In the genomic region with DNA sequence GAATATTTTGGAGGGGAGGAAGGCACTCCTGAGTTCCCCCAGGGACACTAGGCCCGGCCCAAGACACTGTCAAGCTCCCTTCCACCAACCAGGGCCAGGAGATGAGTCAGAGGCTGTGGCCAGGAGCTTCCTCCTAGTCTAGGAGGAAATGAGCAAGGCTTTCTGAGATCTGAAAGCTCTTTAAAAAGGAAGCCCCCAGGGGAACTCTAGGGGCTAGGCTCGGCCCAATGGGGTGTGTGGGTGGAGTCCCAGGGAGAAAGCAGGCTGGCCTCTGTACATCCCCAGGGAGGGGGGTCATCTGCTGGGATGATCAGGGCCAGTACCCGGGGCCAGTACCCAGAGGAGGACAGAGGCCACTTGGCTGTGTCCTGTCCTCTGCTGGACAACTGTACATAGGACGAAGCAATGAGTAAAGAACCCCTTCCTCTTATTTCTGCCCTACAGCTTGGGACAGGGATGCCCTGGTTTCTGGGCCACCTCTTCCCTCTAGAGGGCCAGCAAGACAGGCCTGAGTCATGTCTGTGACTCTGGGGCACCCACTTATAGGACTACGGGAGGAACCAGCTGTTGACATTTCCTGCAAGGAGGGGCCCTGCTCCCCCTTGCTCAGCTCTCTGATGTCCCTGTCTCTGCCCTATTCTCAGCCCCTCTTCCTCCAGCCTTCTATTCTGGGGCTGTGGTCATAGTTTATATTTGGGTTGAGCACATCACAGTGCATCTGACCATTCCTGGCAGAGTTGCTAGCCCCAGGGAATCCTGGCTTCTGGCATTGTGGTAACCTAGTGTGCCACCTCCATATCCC, we compare ENCODE assay signal across 8 cellular contexts. TPM values are rescaled to one million over a fixed set of nuclear protein-coding genes. Genes with fewer than 3 reads are reported as not detected.
A peak's percentile ranks its signal among the peaks of the same experiment; 100 is the strongest.
DNase-seq lines count a peak whose midpoint lies in the region; ATAC-seq and TF ChIP-seq lines count a peak whose summit lies in the region.

No MANE protein-coding gene starts in this region.

- intact Hi-C loops in activated CD4-positive, alpha-beta T cell treated with anti-CD3 and anti-CD28 coated beads, Interleukin-2, amount 10 ng/mL, durations not matched to agents 24 days and 14 days (cut with micrococcal nuclease) = loop anchor here (1.0 to 10.0 kb wide), 5 partner anchors 8 to 600 kb away; partner anchors contain the start of genes CENPT, NUTF2, THAP11 and TMEM208

- peak overlapping the region; percentile 96 for H3K27ac Mint-ChIP-seq in activated CD4-positive, alpha-beta T cell treated with anti-CD3 and anti-CD28 coated beads, Interleukin-2, amount 10 ng/mL, durations not matched to agents 24 days and 14 days

- peak; percentile 93 for DNase-seq in activated CD4-positive, alpha-beta T cell treated with anti-CD3 and anti-CD28 coated beads, Interleukin-2, amount 10 ng/mL, durations not matched to agents 24 days and 14 days
- DNase-seq in stimulated activated naive CD4-positive, alpha-beta T cell (lab: John Stamatoyannopoulos, UW) = peak; percentile 12 to 71 (median 34)
- no peak for DNase-seq in HAP-1 (ENCODE audit: low spot score in 2 of 2)

- H3K27ac ChIP-seq in DOHH2 (ENCODE audit: low read depth, low read length) (peak overlapping the region; percentile 55), KMS-11 (no peak overlapping the region), duodenal mucosa (ENCODE audit: low read depth, low read length) (peak overlapping the region; percentile 73), muscle layer of colon (ENCODE audit: low read depth, low read length) (peak overlapping the region; percentile 31)

- H4K20me1 ChIP-seq in DOHH2 (ENCODE audit: control insufficient read depth, insufficient read depth, low read depth, low read length) (peaks cover 3% of the 10 kb centered on the region; the same call in 1 of the 2 replicates), KMS-11 (ENCODE audit: insufficient read depth) (no peaks in the 10 kb centered on the region)

- peaks cover 4% of the 10 kb centered on the region for H3K27me3 Mint-ChIP-seq in activated CD4-positive, alpha-beta T cell treated with anti-CD3 and anti-CD28 coated beads, Interleukin-2, amount 10 ng/mL, durations not matched to agents 24 days and 14 days

- no peak overlapping the region for H2AFZ ChIP-seq in KMS-11 (ENCODE audit: low read depth)

- no peak for TF ChIP-seq CTCF in DOHH2 (IDR thresholded peaks at IDR 0.05; ENCODE audit: low read depth, low read length, poor library complexity, severe bottlenecking)
- no peak for TF ChIP-seq CTCF in KMS-11 (conservative IDR thresholded peaks at IDR 0.05; ENCODE audit: low read depth, low read length)

- peak overlapping the region; percentile 89 for H3K4me3 Mint-ChIP-seq in activated CD4-positive, alpha-beta T cell treated with anti-CD3 and anti-CD28 coated beads, Interleukin-2, amount 10 ng/mL, durations not matched to agents 24 days and 14 days

- peaks cover 7% of the 10 kb centered on the region for H3F3A ChIP-seq in DOHH2 (ENCODE audit: control insufficient read depth, insufficient read depth)

- H3K9me3 Mint-ChIP-seq in activated CD4-positive, alpha-beta T cell treated with anti-CD3 and anti-CD28 coated beads, Interleukin-2, amount 10 ng/mL, durations not matched to agents 24 days and 14 days = no peaks in the 10 kb centered on the region

- H3K9me3 ChIP-seq in DOHH2 (ENCODE audit: control insufficient read depth, insufficient read depth, low read length) = no peaks in the 10 kb centered on the region
- no peaks in the 10 kb centered on the region for H3K9me3 ChIP-seq in duodenal mucosa (ENCODE audit: control insufficient read depth in 1 of 2, low read length in 2 of 2)
- no peaks in the 10 kb centered on the region for H3K9me3 ChIP-seq in muscle layer of colon (ENCODE audit: low read length)
- H3K9me3 ChIP-seq in HAP-1 = no peaks in the 10 kb centered on the region

- H3K9ac ChIP-seq in KMS-11 (no peak overlapping the region), duodenal mucosa (ENCODE audit: low read depth in 1 of 2, low read length in 2 of 2) (peak overlapping the region; percentile 19 to 21), muscle layer of colon (ENCODE audit: low read length) (no peak overlapping the region)

- in situ Hi-C loops in HAP-1 (cut with MboI; ENCODE audit: low sequenced_read_pairs) = no loop called here

- ATAC-seq in GM21717 (IDR thresholded peaks at IDR 0.05; ENCODE audit: unreplicated experiment) = peak; percentile 42

- H3K9me2 ChIP-seq in DOHH2 (replicated peaks; ENCODE audit: control insufficient read depth, low read length) = no peaks in the 10 kb centered on the region

- H3K79me2 ChIP-seq in DOHH2 (ENCODE audit: control insufficient read depth, low read length) = peaks cover 8% of the 10 kb centered on the region
- H3K79me2 ChIP-seq in KMS-11 (ENCODE audit: insufficient read depth, low read depth) = no peaks in the 10 kb centered on the region

- H3K4me1 ChIP-seq in DOHH2 (ENCODE audit: control insufficient read depth, low read length) (peaks cover 49% of the 10 kb centered on the region), KMS-11 (ENCODE audit: low read depth, poor library complexity, severe bottlenecking) (peaks cover 40% of the 10 kb centered on the region), duodenal mucosa (ENCODE audit: control insufficient read depth in 1 of 2, insufficient read depth in 2 of 2, low read length in 2 of 2) (peaks cover 54 to 69% of the 10 kb centered on the region in 2 donors), muscle layer of colon (ENCODE audit: insufficient read depth, low read length) (peaks cover 40% of the 10 kb centered on the region), HAP-1 (peaks cover 13% of the 10 kb centered on the region)

- peaks cover 18% of the 10 kb centered on the region for H3K27me3 ChIP-seq in DOHH2 (ENCODE audit: control insufficient read depth, low read length)
- peaks cover 16% of the 10 kb centered on the region for H3K27me3 ChIP-seq in KMS-11 (ENCODE audit: insufficient read depth, low read depth)
- peaks cover 8 to 16% of the 10 kb centered on the region in 2 donors for H3K27me3 ChIP-seq in duodenal mucosa (ENCODE audit: control insufficient read depth in 1 of 2, insufficient read depth in 2 of 2, low read length in 2 of 2)
- H3K27me3 ChIP-seq in muscle layer of colon (ENCODE audit: control insufficient read depth in 1 of 2, insufficient read depth in 2 of 2, low read length in 2 of 2) = peaks cover 6 to 12% of the 10 kb centered on the region in 2 donors
- peaks cover 17% of the 10 kb centered on the region for H3K27me3 ChIP-seq in HAP-1 (ENCODE audit: low read depth)

- peaks cover 49% of the 10 kb centered on the region for H3K4me1 Mint-ChIP-seq in activated CD4-positive, alpha-beta T cell treated with anti-CD3 and anti-CD28 coated beads, Interleukin-2, amount 10 ng/mL, durations not matched to agents 24 days and 14 days

- H3K4me2 ChIP-seq in DOHH2 (ENCODE audit: low read length) (peak overlapping the region; percentile 80), KMS-11 (peak overlapping the region; percentile 100; the same call in 1 of the 2 replicates)

- H3K4me3 ChIP-seq in DOHH2 (ENCODE audit: low read length) (peak overlapping the region; percentile 92), KMS-11 (IDR thresholded peaks at IDR 0.05; ENCODE audit: insufficient read depth, low read depth, low read length) (no peak overlapping the region), duodenal mucosa (ENCODE audit: low read depth in 1 of 2, low read length in 2 of 2) (peak overlapping the region in 1 of 2 donors; percentile 9), muscle layer of colon (ENCODE audit: low read depth in 1 of 2, low read length in 2 of 2) (no peak overlapping the region), HAP-1 (no peak overlapping the region)

- H3K36me3 ChIP-seq in DOHH2 (ENCODE audit: control insufficient read depth, low read length) (no peaks in the 10 kb centered on the region), KMS-11 (ENCODE audit: insufficient read depth) (no peaks in the 10 kb centered on the region), duodenal mucosa (ENCODE audit: control insufficient read depth in 1 of 2, insufficient read depth in 2 of 2, low read length in 2 of 2) (peaks cover 0 to under 1% of the 10 kb centered on the region in 2 donors), muscle layer of colon (ENCODE audit: insufficient read depth, low read length) (no peaks in the 10 kb centered on the region), HAP-1 (replicated peaks) (0 out of 2 replicates have a peak, but pooled peaks cover 3% of the 10 kb centered on the region)

- peaks cover 15% of the 10 kb centered on the region for H3K36me3 Mint-ChIP-seq in activated CD4-positive, alpha-beta T cell treated with anti-CD3 and anti-CD28 coated beads, Interleukin-2, amount 10 ng/mL, durations not matched to agents 24 days and 14 days (ENCODE audit: low read depth)

RNA-seq across cellular contexts. Expression of gene FHOD1, which starts 2.7 kb away (rescaled TPM):
- 128 TPM in 2 replicates for total RNA-seq in activated CD4-positive, alpha-beta T cell treated with anti-CD3 and anti-CD28 coated beads, Interleukin-2, amount 10 ng/mL, durations not matched to agents 24 days and 14 days

RNA-seq across cellular contexts. Expression of gene SLC9A5, which starts 4.2 kb away (rescaled TPM):
- 5.3 TPM in 2 replicates for total RNA-seq in activated CD4-positive, alpha-beta T cell treated with anti-CD3 and anti-CD28 coated beads, Interleukin-2, amount 10 ng/mL, durations not matched to agents 24 days and 14 days

RNA-seq across cellular contexts. Expression of gene TMEM208, which starts 17.7 kb away (rescaled TPM):
- total RNA-seq in activated CD4-positive, alpha-beta T cell treated with anti-CD3 and anti-CD28 coated beads, Interleukin-2, amount 10 ng/mL, durations not matched to agents 24 days and 14 days = 65.0 and 65.6 TPM in 2 replicates

RNA-seq across cellular contexts. Expression of gene PLEKHG4, which starts 34.7 kb away (rescaled TPM):
- 43.4 and 43.8 TPM in 2 replicates for total RNA-seq in activated CD4-positive, alpha-beta T cell treated with anti-CD3 and anti-CD28 coated beads, Interleukin-2, amount 10 ng/mL, durations not matched to agents 24 days and 14 days

RNA-seq across cellular contexts. Expression of gene ELMO3, which starts 45.7 kb away (rescaled TPM):
- total RNA-seq in activated CD4-positive, alpha-beta T cell treated with anti-CD3 and anti-CD28 coated beads, Interleukin-2, amount 10 ng/mL, durations not matched to agents 24 days and 14 days = 8.2 and 8.7 TPM in 2 replicates

Comparison
In these comparisons a context has a peak if more than half of its experiments do, and no peak if none do; other contexts are left out.
1. H3K9ac ChIP-seq: peak in duodenal mucosa (2 of 2); none in KMS-11 (single experiment) and muscle layer of colon (single experiment).
2. DNase-seq: peak in activated CD4-positive, alpha-beta T cell treated with anti-CD3 and anti-CD28 coated beads, Interleukin-2, amount 10 ng/mL, durations not matched to agents 24 days and 14 days (single experiment) and stimulated activated naive CD4-positive, alpha-beta T cell (6 of 6); none in HAP-1 (0 of 2).